In genomic region chr1:51631747-51632146, GRCh38 we compare ENCODE assay signal across 5 cellular contexts.
"Had no signal": no experiment of that assay in that cellular context is flagged by ENCODE, and none has a peak within 500 bp of the region (broad histone marks: within the 10 kb centered on the region; RNA-seq: fewer than 3 reads in every experiment).

No MANE protein-coding gene starts in this region.

- DNase-seq: IMR-90, KBM-7 had no signal

- H3K27ac ChIP-seq: HL-60 had no signal

- FAIRE-seq: HepG2, HTR-8/SVneo had no signal

- ATAC-seq: HepG2 had no signal
